Comparison of ENCODE assay signal across 1 cellular context in genomic region chr18:35972197-35973000, GRCh38.
A peak's percentile ranks its signal among the peaks of the same experiment; 100 is the strongest.
TF ChIP-seq lines count a peak whose summit lies in the region.

TSS of gene RMP24 (plus strand) at chr18:35972679.

TF ChIP-seq in SK-N-SH, 30 proteins besides CTCF, POLR2A, EP300 and RAD21 (continued from another document):
- TF ChIP-seq POLR2AphosphoS5 (IDR thresholded peaks at IDR 0.05; ENCODE audit: low read depth, low read length) (peak; percentile 92), ELF1 (IDR thresholded peaks at IDR 0.05) (peak; percentile 49), SIN3A (IDR thresholded peaks at IDR 0.05; ENCODE audit: borderline replicate concordance, low read depth, low read length) (peak; percentile 94; the same call in 1 of the 2 replicates), TCF12 (IDR thresholded peaks at IDR 0.05) (0 out of 2 replicates have a peak, but pooled peaks have one; percentile 12), GABPA (IDR thresholded peaks at IDR 0.05; ENCODE audit: low read depth) (peak; percentile 94), ZBTB33 (IDR thresholded peaks at IDR 0.05; ENCODE audit: borderline replicate concordance, low read depth) (no peak), REST (IDR thresholded peaks at IDR 0.05; ENCODE audit: low read depth, low read length) (no peak), NRF1 (IDR thresholded peaks at IDR 0.05; ENCODE audit: low read depth, low read length) (no peak)
